20 cellular contexts compared by ENCODE assay signal in genomic region chr13:111929036-111929616, GRCh38.
"Had no signal": no experiment of that assay in that cellular context is flagged by ENCODE, and none has a peak within 500 bp of the region (broad histone marks: within the 10 kb centered on the region; RNA-seq: fewer than 3 reads in every experiment).

No MANE protein-coding gene starts in this region.

- H3K4me1 Mint-ChIP-seq: activated CD4-positive, alpha-beta memory T cell treated with anti-CD3 and anti-CD28 coated beads, Interleukin-2, amount 10 ng/mL, durations not matched to agents 7 days and 5 days; naive thymus-derived CD4-positive, alpha-beta T cell; T-helper 17 cell had no signal

- ATAC-seq: esophagus mucosa; left lung; mucosa of descending colon; naive thymus-derived CD4-positive, alpha-beta T cell; stimulated activated naive CD8-positive, alpha-beta T cell treated with anti-CD3 and anti-CD28 coated beads, Interleukin-15, Interleukin-2, amounts not matched to agents 100 U/mL and 50 U/mL, for 24 hours; T-helper 17 cell; WTC11 had no signal

- H3K36me3 ChIP-seq: left lung, right atrium auricular region, suprapubic skin, upper lobe of left lung had no signal

- H3K27me3 ChIP-seq: hepatocyte, right atrium auricular region, suprapubic skin, upper lobe of left lung had no signal

- H3K27me3 Mint-ChIP-seq: activated CD4-positive, alpha-beta memory T cell treated with anti-CD3 and anti-CD28 coated beads, Interleukin-2, amount 10 ng/mL, durations not matched to agents 7 days and 5 days; activated naive CD8-positive, alpha-beta T cell; T-helper 17 cell had no signal

- H3K4me3 Mint-ChIP-seq: activated CD4-positive, alpha-beta memory T cell treated with anti-CD3 and anti-CD28 coated beads, Interleukin-2, amount 10 ng/mL, durations not matched to agents 7 days and 5 days; activated naive CD8-positive, alpha-beta T cell; activated T-cell treated with anti-CD3 and anti-CD28 coated beads, Interleukin-2, amount 50 U/mL, for 4 hours; naive thymus-derived CD4-positive, alpha-beta T cell; T-helper 17 cell; WTC11 had no signal

- H3K4me3 ChIP-seq: hepatocyte, left lung, mucosa of descending colon, right atrium auricular region, smooth muscle cell, suprapubic skin, upper lobe of left lung had no signal

- H3K27ac ChIP-seq: hepatocyte, left lung, right atrium auricular region, suprapubic skin, upper lobe of left lung had no signal

- H3K27ac Mint-ChIP-seq: activated CD4-positive, alpha-beta memory T cell treated with anti-CD3 and anti-CD28 coated beads, Interleukin-2, amount 10 ng/mL, durations not matched to agents 7 days and 5 days; activated naive CD8-positive, alpha-beta T cell; naive thymus-derived CD4-positive, alpha-beta T cell; progenitor cell of endocrine pancreas; T-helper 17 cell; WTC11 had no signal

- DNase-seq: activated CD4-positive, alpha-beta memory T cell treated with anti-CD3 and anti-CD28 coated beads, Interleukin-2, amount 10 ng/mL, durations not matched to agents 7 days and 5 days; activated CD4-positive, alpha-beta T cell treated with anti-CD3 and anti-CD28 coated beads for 4 hours; activated gamma-delta T cell; activated T-cell treated with anti-CD3 and anti-CD28 coated beads, Interleukin-2, amount 50 U/mL, for 4 hours; amniotic stem cell; mammary epithelial cell; mucosa of descending colon; naive thymus-derived CD4-positive, alpha-beta T cell; stimulated activated naive CD8-positive, alpha-beta T cell treated with anti-CD3 and anti-CD28 coated beads, Interleukin-15, Interleukin-2, amounts not matched to agents 100 U/mL and 50 U/mL, for 24 hours; T-helper 17 cell had no signal

- H3K4me1 ChIP-seq: left lung, right atrium auricular region, suprapubic skin, upper lobe of left lung had no signal

- H3K36me3 Mint-ChIP-seq: activated naive CD8-positive, alpha-beta T cell; naive thymus-derived CD4-positive, alpha-beta T cell had no signal
